1 cellular context compared by ENCODE assay signal in genomic region chr19:35317464-35318043, GRCh38.
TF ChIP-seq lines count a peak whose summit lies in the region.

No MANE protein-coding gene starts in this region.

TF ChIP-seq in K562, 482 proteins besides CTCF, POLR2A, EP300 and RAD21 (continues in another document):
- TF ChIP-seq ESRRB (CRISPR knock-in tag; IDR thresholded peaks at IDR 0.05; ENCODE audit: borderline replicate concordance): no peak
- peak; percentile 77 for TF ChIP-seq ZFX (CRISPR knock-in tag; IDR thresholded peaks at IDR 0.05)
- TF ChIP-seq HINFP (tag; conservative IDR thresholded peaks at IDR 0.05; ENCODE audit: low read depth): no peak
- TF ChIP-seq ATF6 (CRISPR knock-in tag; IDR thresholded peaks at IDR 0.05): no peak
- TF ChIP-seq MLX (CRISPR knock-in tag; conservative IDR thresholded peaks at IDR 0.05): no peak
- TF ChIP-seq RNF219 (CRISPR knock-in tag; IDR thresholded peaks at IDR 0.05): no peak
- no peak for TF ChIP-seq ZNF3 (CRISPR knock-in tag; IDR thresholded peaks at IDR 0.05)
- TF ChIP-seq PURB (CRISPR knock-in tag; IDR thresholded peaks at IDR 0.05; ENCODE audit: low read depth): no peak
- no peak for TF ChIP-seq NR1H2 (CRISPR knock-in tag; IDR thresholded peaks at IDR 0.05)
- TF ChIP-seq CXXC5 (CRISPR knock-in tag; IDR thresholded peaks at IDR 0.05): peak; percentile 18; the same call in 1 of the 2 replicates
- TF ChIP-seq NR4A1 (CRISPR knock-in tag; IDR thresholded peaks at IDR 0.05): no peak
- TF ChIP-seq NR4A1 (tag; IDR thresholded peaks at IDR 0.05): peak; percentile 58; the same call in 1 of the 2 replicates
- no peak for TF ChIP-seq ZNF133 (CRISPR knock-in tag; IDR thresholded peaks at IDR 0.05)
- no peak for TF ChIP-seq ZEB2 (IDR thresholded peaks at IDR 0.05)
- no peak for TF ChIP-seq TSHZ1 (CRISPR knock-in tag; IDR thresholded peaks at IDR 0.05)
- no peak for TF ChIP-seq JUN (IDR thresholded peaks at IDR 0.05; ENCODE audit: borderline replicate concordance, low read depth, low read length)
- TF ChIP-seq JUN (CRISPR knock-in tag; IDR thresholded peaks at IDR 0.05; ENCODE audit: borderline replicate concordance): no peak
- TF ChIP-seq TARDBP (IDR thresholded peaks at IDR 0.05): no peak
- TF ChIP-seq ZFP91 (CRISPR knock-in tag; IDR thresholded peaks at IDR 0.05): no peak
- peak; percentile 27; the same call in 1 of the 2 replicates for TF ChIP-seq GTF2A2 (tag; IDR thresholded peaks at IDR 0.05)
- no peak for TF ChIP-seq ZNF121 (CRISPR knock-in tag; conservative IDR thresholded peaks at IDR 0.05)
- TF ChIP-seq TAF15 (IDR thresholded peaks at IDR 0.05; ENCODE audit: low read depth, low read length): no peak
- TF ChIP-seq TFAM (CRISPR knock-in tag; conservative IDR thresholded peaks at IDR 0.05): no peak
- 0 out of 2 replicates have a peak, but pooled peaks have one; percentile 61 for TF ChIP-seq ZNF830 (CRISPR knock-in tag; IDR thresholded peaks at IDR 0.05)
- no peak for TF ChIP-seq SMARCC2 (IDR thresholded peaks at IDR 0.05; ENCODE audit: low read depth)
- TF ChIP-seq NFXL1 (CRISPR knock-in tag; IDR thresholded peaks at IDR 0.05): no peak
- TF ChIP-seq MECOM (CRISPR knock-in tag; IDR thresholded peaks at IDR 0.05): no peak
- no peak for TF ChIP-seq OTX1 (CRISPR knock-in tag; IDR thresholded peaks at IDR 0.05)
- TF ChIP-seq ZNF280B (CRISPR knock-in tag; IDR thresholded peaks at IDR 0.05): no peak
- TF ChIP-seq ZNF174 (CRISPR knock-in tag; IDR thresholded peaks at IDR 0.05): no peak
- no peak for TF ChIP-seq ZNF699 (CRISPR knock-in tag; IDR thresholded peaks at IDR 0.05; ENCODE audit: insufficient replicate concordance)
- no peak for TF ChIP-seq TEAD4 (IDR thresholded peaks at IDR 0.05; ENCODE audit: low read length)
- TF ChIP-seq TEAD4 (CRISPR knock-in tag; IDR thresholded peaks at IDR 0.05; ENCODE audit: borderline replicate concordance): no peak
- 0 out of 2 replicates have a peak, but pooled peaks have one; percentile 17 for TF ChIP-seq HEY1 (CRISPR knock-in tag; IDR thresholded peaks at IDR 0.05; ENCODE audit: borderline replicate concordance)
- peak; percentile 56; the same call in 1 of the 2 replicates for TF ChIP-seq TAF7 (tag; IDR thresholded peaks at IDR 0.05)
- no peak for TF ChIP-seq ZBTB40 (IDR thresholded peaks at IDR 0.05)
- TF ChIP-seq ZBTB40 (CRISPR knock-in tag; IDR thresholded peaks at IDR 0.05): no peak
- TF ChIP-seq ZNF224 (CRISPR knock-in tag; IDR thresholded peaks at IDR 0.05): no peak
